1 cellular context compared by ENCODE assay signal in the genomic region with DNA sequence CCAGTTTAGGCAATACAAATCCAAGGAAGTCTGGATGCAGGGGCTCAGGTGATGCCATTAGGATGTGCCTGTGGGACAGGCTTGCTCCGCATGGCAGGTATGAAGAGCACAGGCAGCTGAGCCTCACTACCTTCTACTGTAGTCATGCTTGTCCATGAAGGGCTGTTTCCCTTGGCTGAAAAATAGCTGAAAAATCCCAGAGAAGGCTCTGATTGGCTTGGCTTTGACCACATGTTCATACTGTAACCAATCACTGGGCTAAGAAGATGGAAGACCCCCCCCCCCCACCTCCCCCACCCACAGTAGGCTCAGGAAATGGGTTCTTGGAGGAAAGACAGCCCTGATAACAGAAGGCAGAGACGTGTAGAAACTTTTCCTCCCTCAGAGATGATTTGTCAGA.
TF ChIP-seq lines count a peak whose summit lies in the region.

No MANE protein-coding gene starts in this region.

TF ChIP-seq in IMR-90, 13 proteins besides CTCF, POLR2A, EP300 and RAD21 (continued from another document):
- TF ChIP-seq FOS (IDR thresholded peaks at IDR 0.05; ENCODE audit: low read depth, low read length) (no peak), MXI1 (IDR thresholded peaks at IDR 0.05; ENCODE audit: borderline replicate concordance, low read depth, low read length) (no peak), MAFK (IDR thresholded peaks at IDR 0.05; ENCODE audit: low read depth, low read length) (no peak), CHD1 (IDR thresholded peaks at IDR 0.05; ENCODE audit: low read depth, low read length) (no peak), CEBPB (IDR thresholded peaks at IDR 0.05; ENCODE audit: low read depth, low read length) (no peak), SMC3 (IDR thresholded peaks at IDR 0.05; ENCODE audit: low read depth, low read length) (no peak), RCOR1 (IDR thresholded peaks at IDR 0.05; ENCODE audit: insufficient replicate concordance, low read length) (no peak)
- TF ChIP-seq, protein P1, sequence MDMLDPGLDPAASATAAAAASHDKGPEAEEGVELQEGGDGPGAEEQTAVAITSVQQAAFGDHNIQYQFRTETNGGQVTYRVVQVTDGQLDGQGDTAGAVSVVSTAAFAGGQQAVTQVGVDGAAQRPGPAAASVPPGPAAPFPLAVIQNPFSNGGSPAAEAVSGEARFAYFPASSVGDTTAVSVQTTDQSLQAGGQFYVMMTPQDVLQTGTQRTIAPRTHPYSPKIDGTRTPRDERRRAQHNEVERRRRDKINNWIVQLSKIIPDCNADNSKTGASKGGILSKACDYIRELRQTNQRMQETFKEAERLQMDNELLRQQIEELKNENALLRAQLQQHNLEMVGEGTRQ (IDR thresholded peaks at IDR 0.05; ENCODE audit: low read depth, low read length) = no peak; the same call in 1 of the 2 replicates
